Comparison of ENCODE assay signal across 17 cellular contexts in genomic region chr17:80363120-80363515, GRCh38.
"Had no signal": no experiment of that assay in that cellular context is flagged by ENCODE, and none has a peak within 500 bp of the region (broad histone marks: within the 10 kb centered on the region; RNA-seq: fewer than 3 reads in every experiment).

No MANE protein-coding gene starts in this region.

- H3K27ac Mint-ChIP-seq: activated naive CD8-positive, alpha-beta T cell treated with anti-CD3 and anti-CD28 coated beads, Interleukin-2, amount 50 U/mL, for 24 hours; dendritic cell treated with granulocyte-macrophage colony-stimulating factor and Interleukin-4, amounts not matched to agents 40 ng/mL and 50 ng/mL, for 4 days; progenitor cell of endocrine pancreas; stimulated activated naive B cell treated with anti-CD40 and anti-IgM and Interleukin-4, amounts not matched to agents 10 μg/mL and 1 μg/mL and 100 μg/mL, for 72 hours had no signal

- H3K27me3 Mint-ChIP-seq: activated naive CD8-positive, alpha-beta T cell treated with anti-CD3 and anti-CD28 coated beads, Interleukin-2, amount 50 U/mL, for 24 hours; dendritic cell treated with granulocyte-macrophage colony-stimulating factor and Interleukin-4, amounts not matched to agents 40 ng/mL and 50 ng/mL, for 4 days; naive B cell; progenitor cell of endocrine pancreas; stimulated activated naive B cell treated with anti-CD40 and anti-IgM and Interleukin-4, amounts not matched to agents 10 μg/mL and 1 μg/mL and 100 μg/mL, for 72 hours had no signal

- H3K4me1 Mint-ChIP-seq: activated naive CD8-positive, alpha-beta T cell treated with anti-CD3 and anti-CD28 coated beads, Interleukin-2, amount 50 U/mL, for 24 hours; neural crest cell; stimulated activated naive B cell treated with anti-CD40 and anti-IgM and Interleukin-4, amounts not matched to agents 10 μg/mL and 1 μg/mL and 100 μg/mL, for 72 hours had no signal

- H3K9me3 Mint-ChIP-seq: activated naive CD8-positive, alpha-beta T cell treated with anti-CD3 and anti-CD28 coated beads, Interleukin-2, amount 50 U/mL, for 24 hours; activated T-helper 1 cell treated with anti-CD3 and anti-CD28 coated beads, Interleukin-12 subunit alpha, Interleukin-12 subunit beta, Interleukin-2, Interleukin-4 antibody, amounts not matched to agents 30 ng/mL and 10 ng/mL and 1 ng/mL, durations not matched to agents 14 hours and 24 hours and 36 hours; neural crest cell had no signal

- ATAC-seq: activated naive CD8-positive, alpha-beta T cell treated with anti-CD3 and anti-CD28 coated beads, Interleukin-2, amount 50 U/mL, for 24 hours; stimulated activated naive B cell treated with anti-CD40 and anti-IgM and Interleukin-4, amounts not matched to agents 10 μg/mL and 1 μg/mL and 100 μg/mL, for 72 hours had no signal

- DNase-seq: activated CD4-positive, alpha-beta T cell treated with anti-CD3 and anti-CD28 coated beads for 1 hour; activated naive CD4-positive, alpha-beta T cell; activated naive CD8-positive, alpha-beta T cell treated with anti-CD3 and anti-CD28 coated beads, Interleukin-2, amount 50 U/mL, for 24 hours; anterior cingulate cortex; effector CD8-positive, alpha-beta T cell; hypothalamus; islet precursor cell; mesenchymal stem cell; mucosa of descending colon; naive B cell; stimulated activated naive B cell treated with anti-CD40 and anti-IgM and Interleukin-4, amounts not matched to agents 10 μg/mL and 1 μg/mL and 100 μg/mL, for 72 hours; SW 1271; T-helper 2 cell had no signal

- H3K4me3 Mint-ChIP-seq: activated naive CD8-positive, alpha-beta T cell treated with anti-CD3 and anti-CD28 coated beads, Interleukin-2, amount 50 U/mL, for 24 hours; activated T-helper 1 cell treated with anti-CD3 and anti-CD28 coated beads, Interleukin-12 subunit alpha, Interleukin-12 subunit beta, Interleukin-2, Interleukin-4 antibody, amounts not matched to agents 30 ng/mL and 10 ng/mL and 1 ng/mL, durations not matched to agents 14 hours and 24 hours and 36 hours; dendritic cell treated with granulocyte-macrophage colony-stimulating factor and Interleukin-4, amounts not matched to agents 40 ng/mL and 50 ng/mL, for 4 days; neural crest cell; stimulated activated naive B cell treated with anti-CD40 and anti-IgM and Interleukin-4, amounts not matched to agents 10 μg/mL and 1 μg/mL and 100 μg/mL, for 72 hours had no signal
